Comparison of ENCODE assay signal across 1 cellular context in genomic region chr12:49706351-49707126, GRCh38.
TF ChIP-seq lines count a peak whose summit lies in the region.

No MANE protein-coding gene starts in this region.

TF ChIP-seq in GM23338, 12 proteins besides CTCF, POLR2A, EP300 and RAD21 (continued from another document):
- TF ChIP-seq ZNF462 (CRISPR knock-in tag; IDR thresholded peaks at IDR 0.05), result no peak
- TF ChIP-seq ZNF114 (CRISPR knock-in tag; IDR thresholded peaks at IDR 0.05), result no peak
- no peak for TF ChIP-seq ETS1 (IDR thresholded peaks at IDR 0.05)
- TF ChIP-seq REST (IDR thresholded peaks at IDR 0.05; ENCODE audit: unreplicated experiment), result no peak
- TF ChIP-seq JUNB (IDR thresholded peaks at IDR 0.05; ENCODE audit: unreplicated experiment), result no peak
